ENCODE assay signal across 25 cellular contexts in genomic region chr3:69878254-69878653, GRCh38.
"Had no signal": no experiment of that assay in that cellular context is flagged by ENCODE, and none has a peak within 500 bp of the region (broad histone marks: within the 10 kb centered on the region; RNA-seq: fewer than 3 reads in every experiment).

No MANE protein-coding gene starts in this region.

- H3K9ac ChIP-seq: KMS-11 had no signal

- H3K4me1 ChIP-seq: SJSA1 had no signal

- H3K4me3 ChIP-seq: K562, SJSA1, SK-N-MC had no signal

- FAIRE-seq: HepG2, K562 had no signal

- H3K27ac ChIP-seq: KMS-11, RWPE1, SJSA1, SK-N-MC had no signal

- H3K9me3 ChIP-seq: SJSA1 had no signal

- H3K27ac Mint-ChIP-seq: IgD-negative memory B cell had no signal

- H3K4me3 Mint-ChIP-seq: IgD-negative memory B cell had no signal

- H3K27me3 ChIP-seq: SJSA1 had no signal

- H3K9me3 Mint-ChIP-seq: IgD-negative memory B cell had no signal

- H3K27me3 Mint-ChIP-seq: IgD-negative memory B cell had no signal

- DNase-seq: Kasumi-1; MM.1S; NCI-H1092 treated with DMSO at 0.1 percent for 48 hours; NCI-H1436; NCI-H187; NCI-H2029; NCI-H2081 treated with DMSO at 0.1 percent for 48 hours; NCI-H2171; NCI-H226; NCI-H446; NCI-H510A; NCI-H524 treated with DMSO at 0.1 percent for 48 hours; NCI-H69; NCI-H774; NK-92 treated with Interleukin-12 subunit alpha and Interleukin-12 subunit beta, amount 100 ng/mL, for 24 hours; PC-3; SIG-M5 had no signal

- ATAC-seq: HepG2, K562, Panc1, PC-3 had no signal

- H3K36me3 Mint-ChIP-seq: IgD-negative memory B cell had no signal
